Comparison of ENCODE assay signal across 8 cellular contexts in genomic region chr19:14786421-14786851, GRCh38. TPM values are rescaled to one million over a fixed set of nuclear protein-coding genes. Genes with fewer than 3 reads are reported as not detected.
A peak's percentile ranks its signal among the peaks of the same experiment; 100 is the strongest.
DNase-seq lines count a peak whose midpoint lies in the region; ATAC-seq and TF ChIP-seq lines count a peak whose summit lies in the region.

No MANE protein-coding gene starts in this region.

- H3K27ac ChIP-seq in WERI-Rb-1 (no peak overlapping the region), hepatocyte (no peak overlapping the region)

- H3K4me1 ChIP-seq in hepatocyte (ENCODE audit: insufficient read depth): no peaks in the 10 kb centered on the region

- H3K27me3 ChIP-seq in WERI-Rb-1 (ENCODE audit: insufficient read depth, low read depth, severe bottlenecking) (peaks cover 65% of the 10 kb centered on the region), hepatocyte (no peaks in the 10 kb centered on the region)

- peaks cover 25% of the 10 kb centered on the region for H3K4me1 Mint-ChIP-seq in stimulated activated effector memory CD8-positive, alpha-beta T cell treated with anti-CD3 and anti-CD28 coated beads, Interleukin-12 subunit alpha, Interleukin-12 subunit beta, amount 100 ng/mL, for 72 hours

- H3K27ac Mint-ChIP-seq in stimulated activated effector memory CD8-positive, alpha-beta T cell treated with anti-CD3 and anti-CD28 coated beads, Interleukin-12 subunit alpha, Interleukin-12 subunit beta, amount 100 ng/mL, for 72 hours: no peak overlapping the region

- TF ChIP-seq CTCF in WERI-Rb-1 (IDR thresholded peaks at IDR 0.05; ENCODE audit: low read depth, low read length) (peak; percentile 82), hepatocyte (IDR thresholded peaks at IDR 0.05; ENCODE audit: poor library complexity) (peak; percentile 63)

- H3K36me3 ChIP-seq in WERI-Rb-1: no peaks in the 10 kb centered on the region
- no peaks in the 10 kb centered on the region for H3K36me3 ChIP-seq in hepatocyte (replicated peaks; ENCODE audit: insufficient read depth, low read depth)

- H3K4me3 Mint-ChIP-seq in stimulated activated effector memory CD8-positive, alpha-beta T cell treated with anti-CD3 and anti-CD28 coated beads, Interleukin-12 subunit alpha, Interleukin-12 subunit beta, amount 100 ng/mL, for 72 hours: peak overlapping the region; percentile 28

- H3K9me3 ChIP-seq in WERI-Rb-1 (ENCODE audit: severe bottlenecking) (no peaks in the 10 kb centered on the region), hepatocyte (ENCODE audit: low read depth) (no peaks in the 10 kb centered on the region)

- ATAC-seq in stimulated activated effector memory CD8-positive, alpha-beta T cell treated with anti-CD3 and anti-CD28 coated beads, Interleukin-12 subunit alpha, Interleukin-12 subunit beta, amount 100 ng/mL, for 72 hours: no peak

- no peak overlapping the region for H3K4me3 ChIP-seq in WERI-Rb-1 (ENCODE audit: low read depth, low read length)
- H3K4me3 ChIP-seq in hepatocyte: no peak overlapping the region

- 24% methylated on average over 18 of the region's 18 CpGs for WGBS in hepatocyte (ENCODE audit: low lambda C conversion rate, missing lambda C conversion rate)

- H3K79me2 ChIP-seq in hepatocyte: no peaks in the 10 kb centered on the region

- peak; percentile 12 for DNase-seq in stimulated activated CD4-positive, alpha-beta T cell treated with anti-CD3 and anti-CD28 coated beads, Interleukin-12 subunit alpha, Interleukin-12 subunit beta, amount 100 ng/mL, for 4 hours
- DNase-seq in stimulated activated CD4-positive, alpha-beta T cell treated with anti-CD3 and anti-CD28 coated beads, Interleukin-1b, Interleukin-23, amount 100 ng/mL, for 48 hours: no peak
- peak; percentile 17 for DNase-seq in WERI-Rb-1
- DNase-seq in hepatocyte (ENCODE audit: low spot score): peak; percentile 25
- DNase-seq in stimulated activated effector memory CD8-positive, alpha-beta T cell treated with anti-CD3 and anti-CD28 coated beads, Interleukin-12 subunit alpha, Interleukin-12 subunit beta, amount 100 ng/mL, for 72 hours (ENCODE audit: low spot score in 2 of 2): peak; percentile 27 to 62
- no peak for DNase-seq in NCI-H2081 (lab: John Stamatoyannopoulos, UW)
- no peak for DNase-seq in T-helper 9 cell
- no peak for DNase-seq in COR-L47 (lab: John Stamatoyannopoulos, UW)

- no peaks in the 10 kb centered on the region for H3K36me3 Mint-ChIP-seq in stimulated activated effector memory CD8-positive, alpha-beta T cell treated with anti-CD3 and anti-CD28 coated beads, Interleukin-12 subunit alpha, Interleukin-12 subunit beta, amount 100 ng/mL, for 72 hours

- H3K9me2 ChIP-seq in hepatocyte (replicated peaks; ENCODE audit: insufficient read depth): no peaks in the 10 kb centered on the region

- peak overlapping the region; percentile 66 for H3K4me2 ChIP-seq in hepatocyte

- H4K20me1 ChIP-seq in hepatocyte (ENCODE audit: insufficient read depth, poor library complexity, severe bottlenecking): no peaks in the 10 kb centered on the region

- no peaks in the 10 kb centered on the region for H3K9me3 Mint-ChIP-seq in stimulated activated effector memory CD8-positive, alpha-beta T cell treated with anti-CD3 and anti-CD28 coated beads, Interleukin-12 subunit alpha, Interleukin-12 subunit beta, amount 100 ng/mL, for 72 hours

- H2AFZ ChIP-seq in hepatocyte: peak overlapping the region; percentile 45

RNA-seq across cellular contexts. Expression of gene ADGRE2, which starts 8.1 kb away (rescaled TPM):
- total RNA-seq in hepatocyte: 0.16 and 0.57 TPM in 2 replicates
- polyA plus RNA-seq in hepatocyte: 2.1 and 3.2 TPM in 2 replicates

RNA-seq across cellular contexts. Expression of gene OR7A5, which starts 48.5 kb away (rescaled TPM):
- total RNA-seq in hepatocyte: not detected in 2 replicates
- polyA plus RNA-seq in hepatocyte: 0.12 TPM in 1 of 2 replicates, not detected in the other

RNA-seq across cellular contexts. Expression of gene OR7C1, which starts 48.5 kb away (rescaled TPM):
- total RNA-seq in hepatocyte: 0.03 TPM in 1 of 2 replicates, not detected in the other
- polyA plus RNA-seq in hepatocyte: 0.02 and 1.2 TPM in 2 replicates

Comparison
In these comparisons a context has a peak if more than half of its experiments do, and no peak if none do; other contexts are left out.
1. DNase-seq: peak in stimulated activated CD4-positive, alpha-beta T cell treated with anti-CD3 and anti-CD28 coated beads, Interleukin-12 subunit alpha, Interleukin-12 subunit beta, amount 100 ng/mL, for 4 hours (single experiment), WERI-Rb-1 (single experiment), hepatocyte (single experiment) and stimulated activated effector memory CD8-positive, alpha-beta T cell treated with anti-CD3 and anti-CD28 coated beads, Interleukin-12 subunit alpha, Interleukin-12 subunit beta, amount 100 ng/mL, for 72 hours (2 of 2); none in stimulated activated CD4-positive, alpha-beta T cell treated with anti-CD3 and anti-CD28 coated beads, Interleukin-1b, Interleukin-23, amount 100 ng/mL, for 48 hours (single experiment), NCI-H2081 (0 of 2), T-helper 9 cell (single experiment) and COR-L47 (single experiment).